Comparison of ENCODE assay signal across 9 cellular contexts in genomic region chr6:158531566-158531965, GRCh38.
"Had no signal": no experiment of that assay in that cellular context is flagged by ENCODE, and none has a peak within 500 bp of the region (broad histone marks: within the 10 kb centered on the region; RNA-seq: fewer than 3 reads in every experiment).

No MANE protein-coding gene starts in this region.

- H3K36me3 Mint-ChIP-seq: IgD-negative memory B cell had no signal

- H3K4me3 Mint-ChIP-seq: HFFc6, IgD-negative memory B cell had no signal

- H3K27ac ChIP-seq: GM23248, HL-60 had no signal

- H3K27ac Mint-ChIP-seq: HFFc6, IgD-negative memory B cell had no signal

- H3K9me3 ChIP-seq: HAP-1 had no signal

- H3K9ac ChIP-seq: GM23248 had no signal

- H3K4me3 ChIP-seq: GM23248, HAP-1 had no signal

- H3K36me3 ChIP-seq: HAP-1 had no signal

- H2AFZ ChIP-seq: GM23248 had no signal

- ATAC-seq: HCT116 had no signal

- DNase-seq: GM23248, GOT3, H7, HFFc6, KBM-7 had no signal
